In the genomic region with DNA sequence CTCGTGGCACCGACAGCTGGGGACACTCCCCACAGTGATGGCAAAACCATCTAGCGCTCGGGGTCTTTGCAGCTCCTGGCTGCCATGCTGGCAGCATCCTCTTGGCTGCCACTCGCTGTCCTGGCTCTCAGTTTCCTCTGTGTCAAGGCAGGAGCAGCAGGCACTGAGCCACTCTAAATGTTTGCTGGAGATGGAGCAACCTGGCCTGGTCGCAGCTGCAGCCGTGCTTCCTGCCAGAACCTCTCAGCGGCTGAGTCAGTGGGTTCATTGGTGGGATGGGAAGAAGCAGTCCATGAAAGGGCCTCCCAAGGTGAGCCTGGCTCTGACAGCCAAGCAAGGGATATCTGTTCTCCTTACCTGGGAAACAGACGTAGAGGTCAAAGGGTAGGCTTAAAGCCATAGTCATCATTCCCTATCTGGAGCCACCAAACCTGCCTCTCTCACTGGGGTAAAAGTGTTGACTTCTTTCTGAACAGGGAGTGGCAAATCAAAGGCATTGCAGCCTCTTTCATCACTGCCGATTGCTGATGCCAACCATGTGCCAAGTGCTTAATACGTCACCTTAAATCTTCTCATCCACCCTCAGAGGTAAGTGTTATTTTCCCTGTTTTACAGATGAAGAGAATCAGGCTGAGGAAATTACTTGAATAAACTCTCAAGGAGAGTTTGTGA, we compare ENCODE assay signal across 20 cellular contexts.
"Had no signal": no experiment of that assay in that cellular context is flagged by ENCODE, and none has a peak within 500 bp of the region (broad histone marks: within the 10 kb centered on the region; RNA-seq: fewer than 3 reads in every experiment).

No MANE protein-coding gene starts in this region.

- H3K4me1 Mint-ChIP-seq: naive thymus-derived CD4-positive, alpha-beta T cell; stimulated activated effector memory CD8-positive, alpha-beta T cell treated with anti-CD3 and anti-CD28 coated beads, Interleukin-12 subunit alpha, Interleukin-12 subunit beta, amount 100 ng/mL, for 72 hours had no signal

- H3K36me3 Mint-ChIP-seq: naive thymus-derived CD4-positive, alpha-beta T cell; stimulated activated effector memory CD8-positive, alpha-beta T cell treated with anti-CD3 and anti-CD28 coated beads, Interleukin-12 subunit alpha, Interleukin-12 subunit beta, amount 100 ng/mL, for 72 hours had no signal

- H3K4me1 ChIP-seq: gastrocnemius medialis, heart right ventricle, right atrium auricular region, tibial artery had no signal

- H3K27me3 ChIP-seq: dorsolateral prefrontal cortex, gastrocnemius medialis, heart right ventricle, neutrophil, right atrium auricular region, tibial artery had no signal

- H3K36me3 ChIP-seq: gastrocnemius medialis, heart right ventricle, neutrophil, right atrium auricular region, tibial artery had no signal

- H3K27me3 Mint-ChIP-seq: naive thymus-derived CD4-positive, alpha-beta T cell had no signal

- H3K9me3 ChIP-seq: gastrocnemius medialis, neutrophil had no signal

- H3K4me2 ChIP-seq: smooth muscle cell had no signal

- H3K4me3 ChIP-seq: coronary artery, dorsolateral prefrontal cortex, gastrocnemius medialis, heart right ventricle, lung, right atrium auricular region, smooth muscle cell, tibial artery had no signal

- DNase-seq: central memory CD4-positive, alpha-beta T cell; dorsolateral prefrontal cortex; effector CD8-positive, alpha-beta T cell; gastrocnemius medialis; heart right ventricle; left cardiac atrium; left ventricle myocardium superior; mesenchymal stem cell; naive thymus-derived CD4-positive, alpha-beta T cell; stimulated activated CD4-positive, alpha-beta T cell treated with anti-CD3 and anti-CD28 coated beads, Interleukin-4, amount 100 ng/mL, for 1 hour; stimulated activated CD8-positive, alpha-beta memory T cell treated with anti-CD3 and anti-CD28 coated beads, Interleukin-4, amount 100 ng/mL, for 48 hours; stimulated activated naive CD8-positive, alpha-beta T cell treated with anti-CD3 and anti-CD28 coated beads, Interleukin-15, Interleukin-2, amounts not matched to agents 100 U/mL and 50 U/mL, for 24 hours; tibial artery had no signal

- H3K4me3 Mint-ChIP-seq: naive thymus-derived CD4-positive, alpha-beta T cell; stimulated activated effector memory CD8-positive, alpha-beta T cell treated with anti-CD3 and anti-CD28 coated beads, Interleukin-12 subunit alpha, Interleukin-12 subunit beta, amount 100 ng/mL, for 72 hours had no signal

- H3K27ac Mint-ChIP-seq: naive thymus-derived CD4-positive, alpha-beta T cell; stimulated activated effector memory CD8-positive, alpha-beta T cell treated with anti-CD3 and anti-CD28 coated beads, Interleukin-12 subunit alpha, Interleukin-12 subunit beta, amount 100 ng/mL, for 72 hours had no signal

- H3K27ac ChIP-seq: coronary artery, dorsolateral prefrontal cortex, gastrocnemius medialis, heart right ventricle, neutrophil, right atrium auricular region, tibial artery had no signal

- ATAC-seq: esophagus mucosa; gastrocnemius medialis; heart right ventricle; left cardiac atrium; left ventricle myocardium superior; naive thymus-derived CD4-positive, alpha-beta T cell; stimulated activated effector memory CD8-positive, alpha-beta T cell treated with anti-CD3 and anti-CD28 coated beads, Interleukin-12 subunit alpha, Interleukin-12 subunit beta, amount 100 ng/mL, for 72 hours; stimulated activated naive CD8-positive, alpha-beta T cell treated with anti-CD3 and anti-CD28 coated beads, Interleukin-15, Interleukin-2, amounts not matched to agents 100 U/mL and 50 U/mL, for 24 hours had no signal
